8 cellular contexts compared by ENCODE assay signal in the genomic region with DNA sequence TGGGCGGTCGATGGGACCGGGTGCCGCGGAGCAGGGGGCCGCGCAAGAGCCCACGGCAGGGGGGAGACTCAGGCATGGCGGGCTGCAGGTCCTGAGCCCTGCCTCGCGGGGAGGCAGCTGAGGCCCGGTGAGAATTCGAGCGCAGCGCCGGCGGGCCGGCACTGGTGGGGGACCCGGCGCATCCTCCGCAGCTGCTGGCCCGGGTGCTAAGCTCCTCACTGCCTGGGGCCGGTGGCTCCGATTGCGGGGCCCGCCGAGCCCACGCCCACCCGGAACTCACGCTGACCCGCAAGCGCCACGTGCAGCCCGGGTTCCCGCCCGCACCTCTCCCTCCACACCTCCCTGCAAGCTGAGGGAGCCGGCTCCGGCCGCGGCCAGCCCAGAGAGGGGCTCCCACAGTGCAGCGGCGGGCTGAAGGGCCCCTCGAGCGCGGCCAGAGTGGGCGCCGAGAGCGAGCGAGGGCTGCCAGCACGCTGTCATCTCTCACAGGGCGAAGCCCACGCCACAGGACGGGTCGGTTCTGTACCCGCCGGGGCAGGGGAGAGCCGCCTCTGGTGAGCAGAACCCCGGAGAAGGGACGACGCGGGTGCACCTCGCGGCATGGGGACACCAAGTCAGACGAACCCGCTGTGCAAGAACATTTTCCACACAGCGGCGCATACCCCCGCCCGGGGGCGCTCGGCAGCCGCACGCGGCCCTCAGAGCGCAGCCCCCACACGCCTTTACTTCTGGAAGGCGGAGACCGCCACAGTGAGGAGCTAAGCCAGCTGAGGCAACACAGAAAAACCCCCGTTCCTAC. TPM values are rescaled to one million over a fixed set of nuclear protein-coding genes. Genes with fewer than 3 reads are reported as not detected.
A peak's percentile ranks its signal among the peaks of the same experiment; 100 is the strongest.
DNase-seq lines count a peak whose midpoint lies in the region; ATAC-seq and TF ChIP-seq lines count a peak whose summit lies in the region.

No MANE protein-coding gene starts in this region.

- DNase-seq in T-cell: peak in 5 of 34 experiments; percentile 8 to 21 (median 14)
- no peak for DNase-seq in foreskin keratinocyte
- no peak for DNase-seq in smooth muscle cell (lab: John Stamatoyannopoulos, UW; ENCODE audit: unreplicated experiment)
- DNase-seq in NCI-H345 (lab: John Stamatoyannopoulos, UW): no peak
- DNase-seq in DMS153 treated with DMSO at 0.1 percent for 48 hours (lab: John Stamatoyannopoulos, UW; ENCODE audit: unreplicated experiment): no peak
- DNase-seq in SW480 (ENCODE audit: low spot score): no peak

- peaks cover 34% of the 10 kb centered on the region for H3K79me2 ChIP-seq in smooth muscle cell (ENCODE audit: low read depth)

- H3K9ac ChIP-seq in smooth muscle cell (ENCODE audit: low read depth): peak overlapping the region; percentile 69

- peak overlapping the region; percentile 89 for H3K4me2 ChIP-seq in smooth muscle cell

- H3K36me3 ChIP-seq in HEK293 (ENCODE audit: control insufficient read depth in 2 of 2, insufficient read depth in 1 of 2, low read length in 2 of 2) (peaks cover 0 to 30% of the 10 kb centered on the region in 2 experiments; a peak in 1 of 3 replicates), smooth muscle cell (ENCODE audit: low read depth) (no peaks in the 10 kb centered on the region)

- WGBS in smooth muscle cell (ENCODE audit: low lambda C conversion rate): 98% methylated on average over 73 of the region's 79 CpGs

- H3F3A ChIP-seq in smooth muscle cell (ENCODE audit: low read depth): no peaks in the 10 kb centered on the region

- POLR2A ChIA-PET in HEK293 (lab: Yijun Ruan, JAX): interaction anchor here (0.6 to 2.4 kb wide), 18 partner anchors 9 to 550 kb away, joined by 3 to 14 read pairs (median 4); partner anchors contain the start of gene CEP170B
- POLR2A ChIA-PET in T-cell (lab: Charles Lee): interaction anchor here in 1 of 2 donors (1.3 kb wide), 1 partner anchor 19 kb away, joined by 4 read pairs; no protein-coding TSS in a partner anchor

- H3K4me3 ChIP-seq in HEK293 (ENCODE audit: low read depth, low read length) (peak overlapping the region; percentile 32), smooth muscle cell (peak overlapping the region; percentile 71)

- H3K4me1 ChIP-seq in HEK293 (ENCODE audit: control insufficient read depth, insufficient read depth, low read length) (no peaks in the 10 kb centered on the region; the same call in 1 of the 2 replicates), foreskin keratinocyte (peaks cover 20% of the 10 kb centered on the region), smooth muscle cell (ENCODE audit: low read depth) (peaks cover 7% of the 10 kb centered on the region)

- H3K9me3 ChIP-seq in HEK293 (ENCODE audit: control insufficient read depth, insufficient read depth, low read depth, low read length): no peaks in the 10 kb centered on the region
- H3K9me3 ChIP-seq in smooth muscle cell (replicated peaks; ENCODE audit: low read depth): no peaks in the 10 kb centered on the region

- peak overlapping the region; percentile 87 for H2AFZ ChIP-seq in smooth muscle cell (ENCODE audit: low read depth)

- TF ChIP-seq CTCF in HEK293 (tag by site-specific recombination; IDR thresholded peaks at IDR 0.05): no peak
- no peak for TF ChIP-seq CTCF in foreskin keratinocyte (conservative IDR thresholded peaks at IDR 0.05)
- no peak for TF ChIP-seq CTCF in smooth muscle cell (IDR thresholded peaks at IDR 0.05; ENCODE audit: borderline replicate concordance, insufficient read depth, poor library complexity, severe bottlenecking)

- CTCF ChIA-PET in HEK293 (lab: Yijun Ruan, JAX): interaction anchor here (0.6 to 1.7 kb wide), 6 partner anchors 15 to 254 kb away, joined by 3 to 7 read pairs (median 4); partner anchors contain the start of gene ADSS1
- CTCF ChIA-PET in T-cell (lab: Charles Lee): interaction anchor here (0.6 to 1.7 kb wide), 8 partner anchors 11 to 756 kb away, joined by 3 to 11 read pairs (median 4); partner anchors contain the start of gene ADSS1 (in 1 of the 2)

- H3K9me3 Mint-ChIP-seq in T-cell: no peaks in the 10 kb centered on the region

- H4K20me1 ChIP-seq in smooth muscle cell (ENCODE audit: low read depth): peaks cover 33% of the 10 kb centered on the region

- no peak for ATAC-seq in T-cell (replicated peaks in 1 of 4)
- no peak for ATAC-seq in foreskin keratinocyte
- no peak for ATAC-seq in GM21529 (IDR thresholded peaks at IDR 0.05; ENCODE audit: unreplicated experiment)

- H3K27ac ChIP-seq in HEK293 (ENCODE audit: extremely low read depth, low read depth, low read length) (peak overlapping the region; percentile 83), foreskin keratinocyte (peak overlapping the region; percentile 26), smooth muscle cell (ENCODE audit: low read depth) (peak overlapping the region; percentile 76)

- peak overlapping the region; percentile 88 to 93 (median 90) for H3K4me3 Mint-ChIP-seq in T-cell

- H3K27me3 Mint-ChIP-seq in T-cell: no peaks in the 10 kb centered on the region

- H3K4me1 Mint-ChIP-seq in T-cell: peaks cover 29 to 40% (median 34%) of the 10 kb centered on the region in 3 donors

- H3K27me3 ChIP-seq in foreskin keratinocyte (no peaks in the 10 kb centered on the region), smooth muscle cell (ENCODE audit: low read depth) (no peaks in the 10 kb centered on the region)

- H3K27ac Mint-ChIP-seq in T-cell: peak overlapping the region in 1 of 2 donors; percentile 93

- H3K36me3 Mint-ChIP-seq in T-cell: peaks cover 3% of the 10 kb centered on the region

TF ChIP-seq in HEK293, 187 proteins besides CTCF, POLR2A, EP300 and RAD21 (continues in another document):
- TF ChIP-seq SETDB1 (IDR thresholded peaks at IDR 0.05; ENCODE audit: insufficient read length, low read length) (peak; percentile 43), ZNF157 (tag by site-specific recombination; IDR thresholded peaks at IDR 0.05) (no peak), BCL11A (tag by site-specific recombination; IDR thresholded peaks at IDR 0.05; ENCODE audit: low read depth) (no peak), ZBTB8A (tag by site-specific recombination; IDR thresholded peaks at IDR 0.05) (0 out of 2 replicates have a peak, but pooled peaks have one; percentile 14), ZNF2 (tag by site-specific recombination; IDR thresholded peaks at IDR 0.05) (0 out of 2 replicates have a peak, but pooled peaks have one; percentile 18), ZNF211 (tag by site-specific recombination; IDR thresholded peaks at IDR 0.05; ENCODE audit: low read depth) (0 out of 2 replicates have a peak, but pooled peaks have one; percentile 50), ZNF837 (tag by site-specific recombination; IDR thresholded peaks at IDR 0.05) (0 out of 2 replicates have a peak, but pooled peaks have one; percentile 24), ZNF202 (tag by site-specific recombination; IDR thresholded peaks at IDR 0.05; ENCODE audit: borderline replicate concordance) (0 out of 2 replicates have a peak, but pooled peaks have one; percentile 49)
- TF ChIP-seq, protein P1, sequence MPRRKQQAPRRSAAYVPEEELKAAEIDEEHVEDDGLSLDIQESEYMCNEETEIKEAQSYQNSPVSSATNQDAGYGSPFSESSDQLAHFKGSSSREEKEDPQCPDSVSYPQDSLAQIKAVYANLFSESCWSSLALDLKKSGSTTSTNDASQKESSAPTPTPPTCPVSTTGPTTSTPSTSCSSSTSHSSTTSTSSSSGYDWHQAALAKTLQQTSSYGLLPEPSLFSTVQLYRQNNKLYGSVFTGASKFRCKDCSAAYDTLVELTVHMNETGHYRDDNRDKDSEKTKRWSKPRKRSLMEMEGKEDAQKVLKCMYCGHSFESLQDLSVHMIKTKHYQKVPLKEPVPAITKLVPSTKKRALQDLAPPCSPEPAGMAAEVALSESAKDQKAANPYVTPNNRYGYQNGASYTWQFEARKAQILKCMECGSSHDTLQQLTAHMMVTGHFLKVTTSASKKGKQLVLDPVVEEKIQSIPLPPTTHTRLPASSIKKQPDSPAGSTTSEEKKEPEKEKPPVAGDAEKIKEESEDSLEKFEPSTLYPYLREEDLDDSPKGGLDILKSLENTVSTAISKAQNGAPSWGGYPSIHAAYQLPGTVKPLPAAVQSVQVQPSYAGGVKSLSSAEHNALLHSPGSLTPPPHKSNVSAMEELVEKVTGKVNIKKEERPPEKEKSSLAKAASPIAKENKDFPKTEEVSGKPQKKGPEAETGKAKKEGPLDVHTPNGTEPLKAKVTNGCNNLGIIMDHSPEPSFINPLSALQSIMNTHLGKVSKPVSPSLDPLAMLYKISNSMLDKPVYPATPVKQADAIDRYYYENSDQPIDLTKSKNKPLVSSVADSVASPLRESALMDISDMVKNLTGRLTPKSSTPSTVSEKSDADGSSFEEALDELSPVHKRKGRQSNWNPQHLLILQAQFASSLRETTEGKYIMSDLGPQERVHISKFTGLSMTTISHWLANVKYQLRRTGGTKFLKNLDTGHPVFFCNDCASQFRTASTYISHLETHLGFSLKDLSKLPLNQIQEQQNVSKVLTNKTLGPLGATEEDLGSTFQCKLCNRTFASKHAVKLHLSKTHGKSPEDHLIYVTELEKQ (tag by site-specific recombination; IDR thresholded peaks at IDR 0.05; ENCODE audit: borderline replicate concordance): no peak

RNA-seq across cellular contexts. Expression of gene SIVA1, which starts 1.2 kb away (rescaled TPM):
- total RNA-seq in T-cell (10 to 100 TPM; 62.3 to 93.5 (median 79.5) TPM), foreskin keratinocyte (110 and 114 TPM in 2 replicates), smooth muscle cell (78.5 and 155 TPM in 2 replicates)
- polyA plus RNA-seq in foreskin keratinocyte (182 and 190 TPM in 2 replicates), smooth muscle cell (118 and 133 TPM in 2 replicates)

RNA-seq across cellular contexts. Expression of gene ADSS1, which starts 27.7 kb away (rescaled TPM):
- total RNA-seq in T-cell: 1 to 10 TPM; 2.4 to 5.7 (median 3.5) TPM
- total RNA-seq in foreskin keratinocyte: 0.63 and 1.2 TPM in 2 replicates
- polyA plus RNA-seq in foreskin keratinocyte: 0.43 and 1.1 TPM in 2 replicates
- total RNA-seq in smooth muscle cell: 6.0 and 43.0 TPM in 2 replicates
- 7.8 and 9.3 TPM in 2 replicates for polyA plus RNA-seq in smooth muscle cell

RNA-seq across cellular contexts. Expression of gene AKT1, which starts 43.8 kb away (rescaled TPM):
- total RNA-seq in T-cell: 100 to 1,000 TPM in 2 of 5 donors, 10 to 100 TPM in 3; 68.4 to 113 (median 99.7) TPM
- 147 and 156 TPM in 2 replicates for total RNA-seq in foreskin keratinocyte
- polyA plus RNA-seq in foreskin keratinocyte: 113 and 123 TPM in 2 replicates
- total RNA-seq in smooth muscle cell: 93.7 and 99.9 TPM in 2 replicates
- polyA plus RNA-seq in smooth muscle cell: 179 and 189 TPM in 2 replicates

RNA-seq across cellular contexts. Expression of gene ZBTB42, which starts 49.2 kb away (rescaled TPM):
- total RNA-seq in T-cell (10 to 100 TPM in 1 of 5 donors, 1 to 10 TPM in 4; 3.5 to 10.5 (median 9.4) TPM), foreskin keratinocyte (2.3 TPM in 2 replicates), smooth muscle cell (1.6 and 4.2 TPM in 2 replicates)
- polyA plus RNA-seq in foreskin keratinocyte (1.8 and 1.9 TPM in 2 replicates), smooth muscle cell (0.72 and 1.1 TPM in 2 replicates)

Comparison
In these comparisons a context has a peak if more than half of its experiments do, and no peak if none do; other contexts are left out.
1. H3K27ac ChIP-seq: peak in every context shown above with its lines; median percentile 83 in HEK293; 76 in smooth muscle cell; 26 in foreskin keratinocyte.